Comparison of ENCODE assay signal across 28 cellular contexts in the genomic region with DNA sequence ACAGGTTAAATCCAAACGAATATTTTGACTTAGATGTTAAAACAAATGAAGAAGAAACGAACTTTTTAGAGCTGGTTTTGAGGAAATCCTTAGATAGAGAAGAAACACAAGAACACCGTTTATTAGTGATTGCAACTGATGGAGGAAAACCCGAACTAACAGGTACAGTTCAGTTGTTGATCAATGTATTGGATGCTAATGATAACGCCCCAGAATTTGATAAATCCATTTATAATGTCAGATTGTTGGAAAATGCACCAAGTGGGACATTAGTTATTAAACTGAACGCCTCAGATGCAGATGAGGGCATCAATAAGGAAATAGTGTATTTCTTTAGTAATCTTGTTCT. TPM values are rescaled to one million over a fixed set of nuclear protein-coding genes. Genes with fewer than 3 reads are reported as not detected.
"Had no signal": no experiment of that assay in that cellular context is flagged by ENCODE, and none has a peak within 500 bp of the region (broad histone marks: within the 10 kb centered on the region; RNA-seq: fewer than 3 reads in every experiment).

No MANE protein-coding gene starts in this region.

- H3K4me3 Mint-ChIP-seq: activated CD8-positive, alpha-beta memory T cell treated with anti-CD3 and anti-CD28 coated beads, Interleukin-2, amount 10 ng/mL, durations not matched to agents 7 days and 5 days; activated naive CD4-positive, alpha-beta T cell treated with anti-CD3 and anti-CD28 coated beads, Interleukin-2, amount 50 U/mL, for 24 hours; activated T-cell treated with anti-CD3 and anti-CD28 coated beads, Interleukin-2, amount 50 U/mL, for 24 hours; activated T-helper 1 cell treated with anti-CD3 and anti-CD28 coated beads, Interleukin-12 subunit alpha, Interleukin-12 subunit beta, Interleukin-2, Interleukin-4 antibody, amounts not matched to agents 30 ng/mL and 10 ng/mL and 1 ng/mL, durations not matched to agents 14 hours and 24 hours and 36 hours; T-helper 1 cell treated with Interleukin-12 subunit alpha and Interleukin-12 subunit beta and Interleukin-4 antibody, amounts not matched to agents 30 μg/mL and 1 μg/mL, for 36 hours had no signal

- H3K27me3 ChIP-seq: ascending aorta, body of pancreas, SJSA1 had no signal

- H3K27ac ChIP-seq: ascending aorta, PC-9, SJSA1 had no signal

- H3K4me1 ChIP-seq: ascending aorta, body of pancreas, SJSA1 had no signal

- H2AFZ ChIP-seq: PC-9 had no signal

- H3K27ac Mint-ChIP-seq: activated CD8-positive, alpha-beta memory T cell treated with anti-CD3 and anti-CD28 coated beads, Interleukin-2, amount 10 ng/mL, durations not matched to agents 7 days and 5 days; activated naive CD4-positive, alpha-beta T cell treated with anti-CD3 and anti-CD28 coated beads, Interleukin-2, amount 50 U/mL, for 24 hours; activated T-cell treated with anti-CD3 and anti-CD28 coated beads, Interleukin-2, amount 50 U/mL, for 24 hours; activated T-helper 1 cell treated with anti-CD3 and anti-CD28 coated beads, Interleukin-12 subunit alpha, Interleukin-12 subunit beta, Interleukin-2, Interleukin-4 antibody, amounts not matched to agents 30 ng/mL and 10 ng/mL and 1 ng/mL, durations not matched to agents 14 hours and 24 hours and 36 hours; T-helper 1 cell treated with Interleukin-12 subunit alpha and Interleukin-12 subunit beta and Interleukin-4 antibody, amounts not matched to agents 30 μg/mL and 1 μg/mL, for 36 hours; WTC11 had no signal

- DNase-seq: activated CD4-positive, alpha-beta T cell treated with anti-CD3 and anti-CD28 coated beads, Interleukin-2, amount 50 U/mL, for 4 hours; activated CD4-positive, CD25-positive, alpha-beta regulatory T cell treated with anti-CD3 and anti-CD28 coated beads, Interleukin-2, amount 50 U/mL, for 72 hours; activated CD8-positive, alpha-beta memory T cell treated with anti-CD3 and anti-CD28 coated beads, Interleukin-2, amount 10 ng/mL, durations not matched to agents 7 days and 5 days; activated effector memory CD4-positive, alpha-beta T cell treated with Interleukin-2 at 50 U/mL for 16 hours; activated naive CD4-positive, alpha-beta T cell; central memory CD4-positive, alpha-beta T cell; Kasumi-1; MV-4-11; NCI-H1092 treated with DMSO at 0.1 percent for 48 hours; NCI-H1417 treated with DMSO at 0.1 percent for 48 hours; NCI-H1694; NCI-H2029 treated with DMSO at 0.1 percent for 48 hours; NCI-H510A; NCI-H526 treated with DMSO at 0.1 percent for 48 hours; NCI-H82; NK-92 treated with Interleukin-12 subunit alpha and Interleukin-12 subunit beta, amount 100 ng/mL, for 24 hours; PC-9 had no signal

- H3K4me2 ChIP-seq: PC-9 had no signal

- H3K9me3 Mint-ChIP-seq: WTC11 had no signal

- H3K4me1 Mint-ChIP-seq: activated CD8-positive, alpha-beta memory T cell treated with anti-CD3 and anti-CD28 coated beads, Interleukin-2, amount 10 ng/mL, durations not matched to agents 7 days and 5 days; activated naive CD4-positive, alpha-beta T cell treated with anti-CD3 and anti-CD28 coated beads, Interleukin-2, amount 50 U/mL, for 24 hours; WTC11 had no signal

- ATAC-seq: activated CD8-positive, alpha-beta memory T cell treated with anti-CD3 and anti-CD28 coated beads, Interleukin-2, amount 10 ng/mL, durations not matched to agents 7 days and 5 days; body of pancreas; WTC11 had no signal

- H3K36me3 Mint-ChIP-seq: WTC11 had no signal

- H3K4me3 ChIP-seq: body of pancreas, PC-9, SJSA1 had no signal

- H3K9me3 ChIP-seq: SJSA1 had no signal

- H3K36me3 ChIP-seq: ascending aorta, SJSA1 had no signal

RNA-seq across cellular contexts. Expression of a gene that starts 0.8 kb away (rescaled TPM):
- total RNA-seq: activated CD8-positive, alpha-beta memory T cell treated with anti-CD3 and anti-CD28 coated beads, Interleukin-2, amount 10 ng/mL, durations not matched to agents 7 days and 5 days; activated T-helper 1 cell treated with anti-CD3 and anti-CD28 coated beads, Interleukin-12 subunit alpha, Interleukin-12 subunit beta, Interleukin-2, Interleukin-4 antibody, amounts not matched to agents 30 ng/mL and 10 ng/mL and 1 ng/mL, durations not matched to agents 14 hours and 24 hours and 36 hours; ascending aorta; bronchial epithelial cell; M059J; PC-9; Right ventricle myocardium superior; SJSA1 had no signal

RNA-seq across cellular contexts. Expression of a gene that starts 5.5 kb away (rescaled TPM):
- total RNA-seq: activated CD8-positive, alpha-beta memory T cell treated with anti-CD3 and anti-CD28 coated beads, Interleukin-2, amount 10 ng/mL, durations not matched to agents 7 days and 5 days; activated T-helper 1 cell treated with anti-CD3 and anti-CD28 coated beads, Interleukin-12 subunit alpha, Interleukin-12 subunit beta, Interleukin-2, Interleukin-4 antibody, amounts not matched to agents 30 ng/mL and 10 ng/mL and 1 ng/mL, durations not matched to agents 14 hours and 24 hours and 36 hours; ascending aorta; bronchial epithelial cell; M059J; PC-9; Right ventricle myocardium superior; SJSA1 had no signal

RNA-seq across cellular contexts. Expression of a gene that starts 11.8 kb away (rescaled TPM):
- total RNA-seq: activated CD8-positive, alpha-beta memory T cell treated with anti-CD3 and anti-CD28 coated beads, Interleukin-2, amount 10 ng/mL, durations not matched to agents 7 days and 5 days; activated T-helper 1 cell treated with anti-CD3 and anti-CD28 coated beads, Interleukin-12 subunit alpha, Interleukin-12 subunit beta, Interleukin-2, Interleukin-4 antibody, amounts not matched to agents 30 ng/mL and 10 ng/mL and 1 ng/mL, durations not matched to agents 14 hours and 24 hours and 36 hours; ascending aorta; PC-9; Right ventricle myocardium superior had no signal

RNA-seq across cellular contexts. Expression of a gene that starts 15.4 kb away (rescaled TPM):
- total RNA-seq: activated CD8-positive, alpha-beta memory T cell treated with anti-CD3 and anti-CD28 coated beads, Interleukin-2, amount 10 ng/mL, durations not matched to agents 7 days and 5 days; activated T-helper 1 cell treated with anti-CD3 and anti-CD28 coated beads, Interleukin-12 subunit alpha, Interleukin-12 subunit beta, Interleukin-2, Interleukin-4 antibody, amounts not matched to agents 30 ng/mL and 10 ng/mL and 1 ng/mL, durations not matched to agents 14 hours and 24 hours and 36 hours; ascending aorta; M059J; PC-9; Right ventricle myocardium superior had no signal

RNA-seq across cellular contexts. Expression of a gene that starts 18.7 kb away (rescaled TPM):
- total RNA-seq: activated CD8-positive, alpha-beta memory T cell treated with anti-CD3 and anti-CD28 coated beads, Interleukin-2, amount 10 ng/mL, durations not matched to agents 7 days and 5 days; activated T-helper 1 cell treated with anti-CD3 and anti-CD28 coated beads, Interleukin-12 subunit alpha, Interleukin-12 subunit beta, Interleukin-2, Interleukin-4 antibody, amounts not matched to agents 30 ng/mL and 10 ng/mL and 1 ng/mL, durations not matched to agents 14 hours and 24 hours and 36 hours; ascending aorta; bronchial epithelial cell; M059J; PC-9; Right ventricle myocardium superior had no signal
